25 cellular contexts compared by ENCODE assay signal in the genomic region with DNA sequence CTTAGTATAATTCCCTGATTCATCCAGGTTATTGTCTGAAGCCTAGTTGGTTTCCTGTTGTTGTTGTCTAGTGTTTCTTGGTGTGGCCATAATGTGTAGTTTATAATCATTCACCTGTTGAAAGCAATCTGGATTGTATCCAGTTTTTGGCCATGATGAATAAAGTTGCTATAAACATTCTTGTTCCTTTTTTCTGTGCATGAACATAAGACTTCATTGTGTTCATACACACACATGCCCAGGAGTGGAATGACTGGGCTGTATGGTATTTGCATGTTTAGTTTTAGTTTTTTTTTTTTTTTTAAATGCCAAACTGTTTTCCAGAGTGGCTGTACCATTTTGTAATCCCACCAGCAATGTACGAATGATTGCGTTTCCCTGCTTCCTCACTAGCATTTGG.
"Had no signal": no experiment of that assay in that cellular context is flagged by ENCODE, and none has a peak within 500 bp of the region (broad histone marks: within the 10 kb centered on the region; RNA-seq: fewer than 3 reads in every experiment).

No MANE protein-coding gene starts in this region.

- H3K4me1 ChIP-seq: gastrocnemius medialis, psoas muscle, right lobe of liver had no signal

- FAIRE-seq: small intestine had no signal

- H3K9me3 ChIP-seq: body of pancreas, gastrocnemius medialis, neutrophil, ovary, psoas muscle, right lobe of liver had no signal

- H3K27me3 ChIP-seq: body of pancreas, gastrocnemius medialis, neutrophil, ovary, right lobe of liver had no signal

- H3K27me3 Mint-ChIP-seq: activated CD4-positive, alpha-beta T cell treated with anti-CD3 and anti-CD28 coated beads for 36 hours; type B pancreatic cell had no signal

- DNase-seq: activated CD4-positive, alpha-beta T cell treated with anti-CD3 and anti-CD28 coated beads for 36 hours; activated CD4-positive, alpha-beta T cell treated with anti-CD3 and anti-CD28 coated beads, Interleukin-2, amount 50 U/mL, for 48 hours; activated CD8-positive, alpha-beta memory T cell treated with anti-CD3 and anti-CD28 coated beads, Interleukin-2, amount 50 U/mL, for 48 hours; activated effector memory CD4-positive, alpha-beta T cell treated with Interleukin-2 at 50 U/mL for 16 hours; activated naive CD4-positive, alpha-beta T cell treated with anti-CD3 and anti-CD28 coated beads for 36 hours; activated naive CD8-positive, alpha-beta T cell treated with anti-CD3 and anti-CD28 coated beads, Interleukin-2, amount 10 ng/mL, durations not matched to agents 7 days and 5 days; activated T-cell treated with anti-CD3 and anti-CD28 coated beads, Interleukin-2, amount 50 U/mL, for 48 hours; amygdala; body of pancreas; dermis blood vessel endothelial cell; effector CD8-positive, alpha-beta T cell; gastrocnemius medialis; hippocampal formation; left ventricle myocardium superior; ovary; psoas muscle; right lobe of liver; small intestine; stimulated activated naive B cell treated with anti-CD40 and anti-IgM and Interleukin-4, amounts not matched to agents 10 μg/mL and 1 μg/mL and 100 μg/mL, for 72 hours; T1000 had no signal

- H3K9me3 Mint-ChIP-seq: activated naive CD4-positive, alpha-beta T cell treated with anti-CD3 and anti-CD28 coated beads for 36 hours; activated naive CD8-positive, alpha-beta T cell treated with anti-CD3 and anti-CD28 coated beads, Interleukin-2, amount 10 ng/mL, durations not matched to agents 7 days and 5 days; natural killer cell treated with Interleukin-12 subunit alpha and Interleukin-12 subunit beta and Interleukin-15 and Interleukin-18, amount 100 ng/mL, for 72 hours; stimulated activated naive B cell treated with anti-CD40 and anti-IgM and Interleukin-4, amounts not matched to agents 10 μg/mL and 1 μg/mL and 100 μg/mL, for 72 hours; type B pancreatic cell had no signal

- H3K36me3 Mint-ChIP-seq: activated naive CD8-positive, alpha-beta T cell treated with anti-CD3 and anti-CD28 coated beads, Interleukin-2, amount 10 ng/mL, durations not matched to agents 7 days and 5 days; natural killer cell treated with Interleukin-12 subunit alpha and Interleukin-12 subunit beta and Interleukin-15 and Interleukin-18, amount 100 ng/mL, for 72 hours; stimulated activated naive B cell treated with anti-CD40 and anti-IgM and Interleukin-4, amounts not matched to agents 10 μg/mL and 1 μg/mL and 100 μg/mL, for 72 hours; type B pancreatic cell; WTC11 had no signal

- H3K4me3 Mint-ChIP-seq: activated CD4-positive, alpha-beta T cell treated with anti-CD3 and anti-CD28 coated beads for 36 hours; activated naive CD4-positive, alpha-beta T cell treated with anti-CD3 and anti-CD28 coated beads for 36 hours; activated naive CD8-positive, alpha-beta T cell treated with anti-CD3 and anti-CD28 coated beads, Interleukin-2, amount 10 ng/mL, durations not matched to agents 7 days and 5 days; natural killer cell treated with Interleukin-12 subunit alpha and Interleukin-12 subunit beta and Interleukin-15 and Interleukin-18, amount 100 ng/mL, for 72 hours; stimulated activated naive B cell treated with anti-CD40 and anti-IgM and Interleukin-4, amounts not matched to agents 10 μg/mL and 1 μg/mL and 100 μg/mL, for 72 hours; type B pancreatic cell; WTC11 had no signal

- H3K4me3 ChIP-seq: body of pancreas, gastrocnemius medialis, ovary, psoas muscle, right lobe of liver had no signal

- H3K27ac Mint-ChIP-seq: activated CD4-positive, alpha-beta T cell treated with anti-CD3 and anti-CD28 coated beads for 36 hours; activated naive CD4-positive, alpha-beta T cell treated with anti-CD3 and anti-CD28 coated beads for 36 hours; activated naive CD8-positive, alpha-beta T cell treated with anti-CD3 and anti-CD28 coated beads, Interleukin-2, amount 10 ng/mL, durations not matched to agents 7 days and 5 days; natural killer cell treated with Interleukin-12 subunit alpha and Interleukin-12 subunit beta and Interleukin-15 and Interleukin-18, amount 100 ng/mL, for 72 hours; stimulated activated naive B cell treated with anti-CD40 and anti-IgM and Interleukin-4, amounts not matched to agents 10 μg/mL and 1 μg/mL and 100 μg/mL, for 72 hours; type B pancreatic cell; WTC11 had no signal

- ATAC-seq: activated CD4-positive, alpha-beta T cell treated with anti-CD3 and anti-CD28 coated beads for 36 hours; body of pancreas; esophagus mucosa; gastrocnemius medialis; left ventricle myocardium superior; natural killer cell treated with Interleukin-12 subunit alpha and Interleukin-12 subunit beta and Interleukin-15 and Interleukin-18, amount 100 ng/mL, for 72 hours; psoas muscle; stimulated activated naive B cell treated with anti-CD40 and anti-IgM and Interleukin-4, amounts not matched to agents 10 μg/mL and 1 μg/mL and 100 μg/mL, for 72 hours; WTC11 had no signal

- H3K36me3 ChIP-seq: gastrocnemius medialis, neutrophil, ovary, right lobe of liver had no signal

- H3K27ac ChIP-seq: body of pancreas, gastrocnemius medialis, neutrophil, ovary, psoas muscle, right lobe of liver had no signal

- H3K4me1 Mint-ChIP-seq: activated CD4-positive, alpha-beta T cell treated with anti-CD3 and anti-CD28 coated beads for 36 hours; activated naive CD8-positive, alpha-beta T cell treated with anti-CD3 and anti-CD28 coated beads, Interleukin-2, amount 10 ng/mL, durations not matched to agents 7 days and 5 days had no signal
